In the genomic region with DNA sequence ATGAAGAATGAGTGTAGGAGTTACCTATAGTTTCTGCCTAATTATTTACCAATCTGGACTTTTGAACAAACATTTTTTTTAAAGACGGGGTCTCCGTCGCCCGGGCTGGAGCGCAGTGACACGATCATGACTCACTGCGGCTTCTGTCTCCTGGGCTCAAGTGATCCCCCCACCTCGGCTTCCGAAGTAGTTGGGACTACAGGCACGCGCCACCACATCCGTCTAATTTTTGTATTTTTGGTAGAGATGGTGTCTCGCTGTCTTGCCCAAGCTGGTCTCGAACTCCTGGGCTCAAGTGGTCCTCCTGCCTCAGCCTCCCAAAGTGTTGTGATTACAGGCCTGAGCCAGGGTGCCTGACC, we compare ENCODE assay signal across 8 cellular contexts. TPM values are rescaled to one million over a fixed set of nuclear protein-coding genes. Genes with fewer than 3 reads are reported as not detected.
DNase-seq lines count a peak whose midpoint lies in the region; ATAC-seq, FAIRE-seq and TF ChIP-seq lines count a peak whose summit lies in the region.

No MANE protein-coding gene starts in this region.

- H3K9me3 ChIP-seq in astrocyte (ENCODE audit: insufficient read depth, low read depth, low read length), result no peaks in the 10 kb centered on the region
- no peaks in the 10 kb centered on the region for H3K9me3 ChIP-seq in HepG2 (ENCODE audit: low read length)
- no peaks in the 10 kb centered on the region for H3K9me3 ChIP-seq in thyroid gland
- no peaks in the 10 kb centered on the region for H3K9me3 ChIP-seq in WERI-Rb-1 (ENCODE audit: severe bottlenecking)

- no peak overlapping the region for H2AFZ ChIP-seq in astrocyte (ENCODE audit: low read depth, low read length)
- H2AFZ ChIP-seq in HepG2 (ENCODE audit: low read length), result no peak overlapping the region

- H3K9me3 Mint-ChIP-seq in activated T-cell treated with anti-CD3 and anti-CD28 coated beads, Interleukin-2, amount 50 U/mL, for 24 hours, result no peaks in the 10 kb centered on the region
- peaks cover 10% of the 10 kb centered on the region for H3K9me3 Mint-ChIP-seq in astrocyte (ENCODE audit: unreplicated experiment)

- TF ChIP-seq EP300 in HepG2 (IDR thresholded peaks at IDR 0.05; ENCODE audit: low read depth in 2 of 2, low read length in 2 of 2) (no peak), HepG2 (CRISPR knock-in tag; IDR thresholded peaks at IDR 0.05; ENCODE audit: borderline replicate concordance) (no peak)

- peaks cover 56% of the 10 kb centered on the region for H3K27me3 Mint-ChIP-seq in activated T-cell treated with anti-CD3 and anti-CD28 coated beads, Interleukin-2, amount 50 U/mL, for 24 hours
- peaks cover 4% of the 10 kb centered on the region for H3K27me3 Mint-ChIP-seq in astrocyte (ENCODE audit: low read depth, unreplicated experiment)

- TF ChIP-seq RAD21 in HepG2 (CRISPR knock-in tag; IDR thresholded peaks at IDR 0.05), result no peak

- POLR2A ChIA-PET in HepG2 (lab: Yijun Ruan, JAX), result no interaction called here

- in situ Hi-C loops in HepG2 (cut with HindIII; ENCODE audit: extremely low pct_ligation_motif_present, low pct_unique_long_range_greater_than_20kb), result no loop called here

- peaks cover 7% of the 10 kb centered on the region for H3K36me3 Mint-ChIP-seq in activated T-cell treated with anti-CD3 and anti-CD28 coated beads, Interleukin-2, amount 50 U/mL, for 24 hours (ENCODE audit: low read depth)
- peaks cover 20% of the 10 kb centered on the region for H3K36me3 Mint-ChIP-seq in astrocyte (ENCODE audit: low read depth, unreplicated experiment)

- no peak for DNase-seq in activated T-cell treated with anti-CD3 and anti-CD28 coated beads, Interleukin-2, amount 50 U/mL, for 24 hours
- DNase-seq in activated T-cell treated with anti-CD3 and anti-CD28 coated beads, Interleukin-2, amount 50 U/mL, for 1 hour, result no peak
- DNase-seq in astrocyte (ENCODE audit: low read depth) (peak; percentile 56), HepG2 (ENCODE audit: low spot score) (no peak), thyroid gland (no peak), WERI-Rb-1 (no peak), middle frontal gyrus (ENCODE audit: extremely low spot score, low spot score) (no peak)

- H3K9ac ChIP-seq in astrocyte (ENCODE audit: low read length) (peak overlapping the region; percentile 95), HepG2 (ENCODE audit: insufficient read depth, low read depth, low read length) (peak overlapping the region; percentile 94)

- H3K4me1 ChIP-seq in astrocyte (ENCODE audit: insufficient read depth, low read length) (peaks cover 16% of the 10 kb centered on the region), HepG2 (ENCODE audit: insufficient read depth, low read length) (peaks cover 47% of the 10 kb centered on the region), thyroid gland (peaks cover 20 to 21% of the 10 kb centered on the region in 2 donors)

- peaks cover 48% of the 10 kb centered on the region for H4K20me1 ChIP-seq in astrocyte (ENCODE audit: insufficient read depth, low read length)
- H4K20me1 ChIP-seq in HepG2 (ENCODE audit: insufficient read depth, low read length), result peaks cover 38% of the 10 kb centered on the region

- H3K4me1 Mint-ChIP-seq in activated T-cell treated with anti-CD3 and anti-CD28 coated beads, Interleukin-2, amount 50 U/mL, for 24 hours (ENCODE audit: low read depth), result peaks cover 33% of the 10 kb centered on the region
- peaks cover 16% of the 10 kb centered on the region for H3K4me1 Mint-ChIP-seq in astrocyte (ENCODE audit: low read depth, unreplicated experiment)

- no peak for FAIRE-seq in astrocyte (lab: Jason Lieb, UNC)
- no peak for FAIRE-seq in HepG2 (lab: Jason Lieb, UNC)

- intact Hi-C loops in HepG2 (cut with micrococcal nuclease; ENCODE audit: unreplicated experiment) (loop anchor here (10.0 kb wide), 1 partner anchor 180 kb away; a partner anchor contains a TSS), thyroid gland (cut with DNase I) (no loop called here)

- H3K36me3 ChIP-seq in astrocyte (ENCODE audit: insufficient read depth, low read length) (peaks cover 7% of the 10 kb centered on the region), HepG2 (replicated peaks in 1 of 2; ENCODE audit: control insufficient read depth in 1 of 2, insufficient read depth in 2 of 2, low read length in 2 of 2) (no peaks in the 10 kb centered on the region), thyroid gland (peaks cover 6 to 16% of the 10 kb centered on the region in 2 donors), WERI-Rb-1 (peaks cover 21% of the 10 kb centered on the region)

- H3K4me3 ChIP-seq in astrocyte (ENCODE audit: insufficient read depth, low read depth, low read length) (peak overlapping the region; percentile 88), HepG2 (replicated peaks in 1 of 3; ENCODE audit: insufficient read depth in 1 of 3, low read depth in 2 of 3, low read length in 3 of 3) (peak overlapping the region; percentile 83 to 98 (median 93)), thyroid gland (replicated peaks in 1 of 3) (peak overlapping the region in 2 of 3 donors; percentile 90 to 94), WERI-Rb-1 (ENCODE audit: low read depth, low read length) (no peak overlapping the region)

- TF ChIP-seq POLR2A in HepG2 (IDR thresholded peaks at IDR 0.05; ENCODE audit: insufficient read depth in 1 of 2, low read depth in 2 of 2, low read length in 2 of 2) (no peak), thyroid gland (IDR thresholded peaks at IDR 0.05) (no peak)

- ATAC-seq in HepG2, result no peak
- no peak for ATAC-seq in GM18517 (IDR thresholded peaks at IDR 0.05; ENCODE audit: unreplicated experiment)

- TSS peak; percentile 73 for BruUV-seq in HepG2 (replicated peaks; lab: Mats Ljungman, UMichigan)

- no peak for TF ChIP-seq CTCF in astrocyte (IDR thresholded peaks at IDR 0.05; ENCODE audit: insufficient read depth, low read depth, low read length)
- no peak for TF ChIP-seq CTCF in HepG2 (CRISPR knock-in tag; IDR thresholded peaks at IDR 0.05)
- TF ChIP-seq CTCF in thyroid gland (IDR thresholded peaks at IDR 0.05), result no peak
- TF ChIP-seq CTCF in WERI-Rb-1 (IDR thresholded peaks at IDR 0.05; ENCODE audit: low read depth, low read length), result no peak

- peaks cover 62% of the 10 kb centered on the region for H3K79me2 ChIP-seq in astrocyte (ENCODE audit: insufficient read depth, low read length)
- H3K79me2 ChIP-seq in HepG2 (ENCODE audit: insufficient read depth, low read length), result peaks cover 58% of the 10 kb centered on the region

- WGBS in HepG2 (ENCODE audit: low lambda C conversion rate), result 38% methylated on average over 14 of the region's 14 CpGs
- 77% methylated on average over 14 of the region's 14 CpGs for WGBS in thyroid gland, 2 donors

- CTCF ChIA-PET in HepG2 (lab: Yijun Ruan, JAX; ENCODE audit: low intra/inter-chr PET ratio, low total read pairs), result no interaction called here

- H3K27me3 ChIP-seq in astrocyte (ENCODE audit: insufficient read depth, low read length) (no peaks in the 10 kb centered on the region), HepG2 (ENCODE audit: control insufficient read depth in 1 of 2, insufficient read depth in 2 of 2, low read length in 2 of 2) (no peaks in the 10 kb centered on the region), thyroid gland (no peaks in the 10 kb centered on the region), WERI-Rb-1 (ENCODE audit: insufficient read depth, low read depth, severe bottlenecking) (no peaks in the 10 kb centered on the region)

- H3K27ac ChIP-seq in astrocyte (ENCODE audit: low read depth, low read length) (peak overlapping the region; percentile 93), HepG2 (ENCODE audit: extremely low read length, insufficient read depth, low read length) (peak overlapping the region; percentile 91), thyroid gland (peak overlapping the region; percentile 97 to 99 (median 99)), WERI-Rb-1 (no peak overlapping the region)

- H3K4me2 ChIP-seq in astrocyte (ENCODE audit: low read length) (peak overlapping the region; percentile 79), HepG2 (ENCODE audit: low read depth, low read length) (peak overlapping the region; percentile 83)

- H3K27ac Mint-ChIP-seq in activated T-cell treated with anti-CD3 and anti-CD28 coated beads, Interleukin-2, amount 50 U/mL, for 24 hours, result no peak overlapping the region
- H3K27ac Mint-ChIP-seq in astrocyte (ENCODE audit: unreplicated experiment), result peak overlapping the region; percentile 77

- peak overlapping the region; percentile 81 for H3K4me3 Mint-ChIP-seq in activated T-cell treated with anti-CD3 and anti-CD28 coated beads, Interleukin-2, amount 50 U/mL, for 24 hours
- H3K4me3 Mint-ChIP-seq in astrocyte (ENCODE audit: unreplicated experiment), result peak overlapping the region; percentile 92

TF ChIP-seq in HepG2, 621 proteins besides CTCF, POLR2A, EP300 and RAD21 (continues in another document):
- TF ChIP-seq NRL (CRISPR knock-in tag; IDR thresholded peaks at IDR 0.05; ENCODE audit: borderline replicate concordance), result no peak

RNA-seq across cellular contexts. Expression of a gene that starts 1.5 kb away (rescaled TPM):
- 312 and 359 TPM in 2 replicates for total RNA-seq in astrocyte
- 162 and 212 TPM in 2 replicates for total RNA-seq in HepG2 (2016; rRNA removed; fragmentation: Illumina TruSeq; extraction: Trizol)
- total RNA-seq in HepG2 (2016; cell fraction: cytosol; rRNA removed; fragmentation: Illumina TruSeq; extraction: Trizol; ENCODE audit: low read depth), result 34.3 and 40.0 TPM in 2 replicates
- total RNA-seq in HepG2 (2016; cell fraction: insoluble cytoplasmic fraction; rRNA removed; fragmentation: Illumina TruSeq; extraction: Trizol), result 166 and 189 TPM in 2 replicates
- total RNA-seq in HepG2 (2016; cell fraction: membrane; rRNA removed; fragmentation: Illumina TruSeq; extraction: Trizol), result 32.3 and 34.9 TPM in 2 replicates
- total RNA-seq in HepG2 (2016; cell fraction: nucleus; rRNA removed; fragmentation: Illumina TruSeq; extraction: Trizol), result 120 and 139 TPM in 2 replicates
- polyA plus RNA-seq in HepG2 (2011; rRNA removed), result 66.8 and 72.4 TPM in 2 replicates
- polyA plus RNA-seq in HepG2 (2011; cell fraction: cytosol; rRNA removed), result 78.6 and 78.9 TPM in 2 replicates
- polyA plus RNA-seq in HepG2 (2011; cell fraction: nucleus; rRNA removed), result 101 and 107 TPM in 2 replicates
- 129 and 131 TPM in 2 replicates for polyA plus RNA-seq in HepG2 (2012)
- 5.9 and 7.5 TPM in 2 replicates for polyA plus RNA-seq in HepG2 (2016; cell fraction: cytosol; fragmentation: Illumina TruSeq; extraction: Trizol; ENCODE audit: low read depth)
- 153 and 162 TPM in 2 replicates for polyA plus RNA-seq in HepG2 (2016; cell fraction: insoluble cytoplasmic fraction; fragmentation: Illumina TruSeq; extraction: Trizol; ENCODE audit: low read depth)
- polyA plus RNA-seq in HepG2 (2016; cell fraction: membrane; fragmentation: Illumina TruSeq; extraction: Trizol; ENCODE audit: low read depth), result 14.8 and 19.2 TPM in 2 replicates
- 115 and 117 TPM in 2 replicates for polyA plus RNA-seq in HepG2 (2016; cell fraction: nucleus; fragmentation: Illumina TruSeq; extraction: Trizol; ENCODE audit: insufficient read depth, low read depth)
- polyA minus RNA-seq in HepG2 (2011; rRNA and poly(A)+ RNA removed; ENCODE audit: low replicate concordance), result 101 and 109 TPM in 2 replicates
- 115 and 142 TPM in 2 replicates for polyA minus RNA-seq in HepG2 (2011; cell fraction: cytosol; rRNA and poly(A)+ RNA removed)
- 116 and 117 TPM in 2 replicates for polyA minus RNA-seq in HepG2 (2011; cell fraction: nucleus; rRNA and poly(A)+ RNA removed)
- 100 to 1,000 TPM; 256 to 405 (median 341) TPM for total RNA-seq in thyroid gland
